1 cellular context compared by ENCODE assay signal in the genomic region with DNA sequence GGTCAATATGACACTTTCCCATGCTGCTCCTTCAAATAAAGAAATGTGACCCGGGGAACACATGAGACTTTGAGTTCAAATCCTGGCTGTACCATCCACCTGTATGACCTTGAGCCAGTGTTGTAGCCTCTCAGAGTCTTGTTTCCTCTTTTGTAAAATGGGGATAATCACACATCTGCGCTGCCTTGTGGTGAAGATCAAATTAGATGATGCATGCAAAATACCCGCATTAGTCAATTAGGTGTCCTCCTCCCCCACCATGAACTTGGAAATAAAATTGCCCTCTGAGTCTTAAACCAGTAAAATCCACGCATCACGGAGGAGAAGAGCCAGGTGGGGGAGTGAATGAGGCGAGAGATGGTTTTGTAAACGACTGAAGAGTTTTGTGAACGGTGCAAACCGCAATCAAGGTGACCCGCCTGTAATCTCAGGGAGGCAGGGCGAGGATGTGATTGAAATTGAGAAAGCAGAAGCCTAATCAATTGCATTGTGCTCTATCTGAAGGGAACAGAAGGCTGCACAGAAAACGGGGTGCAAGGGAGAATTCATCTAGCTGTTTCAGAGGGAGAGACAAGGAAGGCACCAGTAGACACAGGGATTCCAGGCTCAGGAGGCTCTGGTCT.
TF ChIP-seq lines count a peak whose summit lies in the region.

No MANE protein-coding gene starts in this region.

TF ChIP-seq in K562, 482 proteins besides CTCF, POLR2A, EP300 and RAD21:
- TF ChIP-seq TCF3 (CRISPR knock-in tag; IDR thresholded peaks at IDR 0.05): peak; percentile 35
- 0 out of 4 replicates have a peak, but pooled peaks of 1 of the 2 experiments have one; percentile 21 for TF ChIP-seq RCOR1 (IDR thresholded peaks at IDR 0.05; ENCODE audit: borderline replicate concordance in 1 of 2, low read depth in 2 of 2, low read length in 2 of 2)
- TF ChIP-seq HDAC1 (IDR thresholded peaks at IDR 0.05): 0 out of 4 replicates have a peak, but pooled peaks of 1 of the 2 experiments have one; percentile 40
- peak; percentile 89 to 90 for TF ChIP-seq KDM1A (IDR thresholded peaks at IDR 0.05)
- TF ChIP-seq, protein P1, sequence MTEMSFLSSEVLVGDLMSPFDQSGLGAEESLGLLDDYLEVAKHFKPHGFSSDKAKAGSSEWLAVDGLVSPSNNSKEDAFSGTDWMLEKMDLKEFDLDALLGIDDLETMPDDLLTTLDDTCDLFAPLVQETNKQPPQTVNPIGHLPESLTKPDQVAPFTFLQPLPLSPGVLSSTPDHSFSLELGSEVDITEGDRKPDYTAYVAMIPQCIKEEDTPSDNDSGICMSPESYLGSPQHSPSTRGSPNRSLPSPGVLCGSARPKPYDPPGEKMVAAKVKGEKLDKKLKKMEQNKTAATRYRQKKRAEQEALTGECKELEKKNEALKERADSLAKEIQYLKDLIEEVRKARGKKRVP (CRISPR knock-in tag; IDR thresholded peaks at IDR 0.05): no peak
- TF ChIP-seq OTX1 (CRISPR knock-in tag; IDR thresholded peaks at IDR 0.05): no peak
- peak; percentile 76 for TF ChIP-seq ESRRA (IDR thresholded peaks at IDR 0.05; ENCODE audit: borderline replicate concordance, low read depth)
- TF ChIP-seq RNF219 (CRISPR knock-in tag; IDR thresholded peaks at IDR 0.05): no peak
- no peak for TF ChIP-seq TAL1 (IDR thresholded peaks at IDR 0.05)
- peak; percentile 67 for TF ChIP-seq CBFA2T3 (IDR thresholded peaks at IDR 0.05)
